In genomic region chr19:56312337-56312736, GRCh38 we compare ENCODE assay signal across 1 cellular context.
TF ChIP-seq lines count a peak whose summit lies in the region.

No MANE protein-coding gene starts in this region.

TF ChIP-seq in GM12878, 131 proteins besides CTCF, POLR2A, EP300 and RAD21:
- TF ChIP-seq POU2F2 (IDR thresholded peaks at IDR 0.05; ENCODE audit: borderline replicate concordance, low read depth, low read length) = no peak
- TF ChIP-seq POLR2AphosphoS5 (IDR thresholded peaks at IDR 0.05; ENCODE audit: low read length) = no peak
- no peak for TF ChIP-seq MTA2 (IDR thresholded peaks at IDR 0.05; ENCODE audit: low read depth)
- TF ChIP-seq RAD51 (IDR thresholded peaks at IDR 0.05) = peak; percentile 86
- TF ChIP-seq, protein P1, sequence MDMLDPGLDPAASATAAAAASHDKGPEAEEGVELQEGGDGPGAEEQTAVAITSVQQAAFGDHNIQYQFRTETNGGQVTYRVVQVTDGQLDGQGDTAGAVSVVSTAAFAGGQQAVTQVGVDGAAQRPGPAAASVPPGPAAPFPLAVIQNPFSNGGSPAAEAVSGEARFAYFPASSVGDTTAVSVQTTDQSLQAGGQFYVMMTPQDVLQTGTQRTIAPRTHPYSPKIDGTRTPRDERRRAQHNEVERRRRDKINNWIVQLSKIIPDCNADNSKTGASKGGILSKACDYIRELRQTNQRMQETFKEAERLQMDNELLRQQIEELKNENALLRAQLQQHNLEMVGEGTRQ (IDR thresholded peaks at IDR 0.05; ENCODE audit: borderline replicate concordance, low read depth, low read length) = peak; percentile 39; the same call in 1 of the 2 replicates
